8 cellular contexts compared by ENCODE assay signal in the genomic region with DNA sequence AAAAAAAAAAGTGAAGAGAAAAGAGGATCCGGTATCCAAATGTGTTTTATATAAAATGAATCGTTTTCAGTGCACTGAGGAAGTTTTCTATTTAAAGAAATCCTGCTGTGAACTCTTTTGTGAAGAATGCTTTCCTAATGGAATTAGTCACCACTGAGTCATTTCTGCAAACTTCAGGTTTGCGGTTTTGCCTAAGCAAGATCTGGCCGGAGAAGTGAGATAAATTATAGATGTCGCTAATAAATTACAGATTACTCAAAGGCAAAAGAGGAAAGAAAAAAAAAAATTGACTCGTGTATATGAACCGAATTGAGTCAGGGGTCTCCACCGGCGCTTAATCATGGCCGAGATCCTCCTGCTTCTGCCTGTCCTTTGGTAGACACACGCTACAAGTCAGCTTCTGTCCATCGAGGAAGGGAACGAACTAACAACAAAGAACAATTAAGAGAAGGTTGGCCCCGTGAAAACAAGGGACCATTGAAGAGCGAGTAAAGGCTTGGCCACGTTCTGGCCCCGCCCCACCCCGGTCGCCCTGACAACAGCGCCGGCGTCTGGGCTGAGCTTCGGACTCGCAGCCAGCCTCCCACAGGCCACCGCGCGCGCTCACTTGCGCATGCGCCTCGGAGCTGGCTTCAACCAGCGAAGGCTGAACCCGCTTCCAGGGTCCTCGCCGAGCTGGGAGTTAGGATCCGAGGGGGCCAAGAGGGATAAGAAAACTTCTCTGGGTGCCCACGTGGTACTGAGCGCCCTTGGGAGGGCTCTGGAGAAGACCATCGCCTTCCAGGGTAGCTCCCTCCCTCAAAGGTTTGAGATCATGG.
DNase-seq lines count a peak whose midpoint lies in the region; ATAC-seq and TF ChIP-seq lines count a peak whose summit lies in the region.

No MANE protein-coding gene starts in this region.

- no peaks in the 10 kb centered on the region for H3K27me3 ChIP-seq in OCI-LY3 (ENCODE audit: low read depth, low read length)

- peaks cover 25% of the 10 kb centered on the region for H3K4me1 ChIP-seq in OCI-LY3 (ENCODE audit: low read length)

- H3K9me3 ChIP-seq in OCI-LY3 (ENCODE audit: insufficient read depth, low read length): no peaks in the 10 kb centered on the region

- no peaks in the 10 kb centered on the region for H3K79me2 ChIP-seq in OCI-LY3 (ENCODE audit: low read length)

- peak; percentile 94 for ATAC-seq in GM21515 (IDR thresholded peaks at IDR 0.05; ENCODE audit: unreplicated experiment)

- peak overlapping the region; percentile 93 for H3K9ac ChIP-seq in OCI-LY3 (ENCODE audit: low read length)

- H3K4me3 ChIP-seq in OCI-LY3 (ENCODE audit: low read length) (peak overlapping the region; percentile 96), epithelial cell of esophagus (ENCODE audit: low read length) (peak overlapping the region; percentile 88)

- no peak for TF ChIP-seq CTCF in OCI-LY3 (IDR thresholded peaks at IDR 0.05; ENCODE audit: low read depth, low read length)
- no peak for TF ChIP-seq CTCF in epithelial cell of esophagus (IDR thresholded peaks at IDR 0.05; ENCODE audit: insufficient read depth, low read depth, low read length, missing control alignments)

- H4K20me1 ChIP-seq in OCI-LY3 (ENCODE audit: insufficient read depth, low read length): no peaks in the 10 kb centered on the region

- DNase-seq in D341Med (ENCODE audit: low spot score): peak; percentile 99
- DNase-seq in HuH-7.5 (ENCODE audit: low spot score): peak; percentile 94
- peak; percentile 86 for DNase-seq in activated T-cell treated with anti-CD3 and anti-CD28 coated beads for 4 hours
- peak; percentile 93 for DNase-seq in epithelial cell of esophagus (ENCODE audit: low read depth)
- DNase-seq in middle frontal gyrus (ENCODE audit: extremely low spot score, low spot score): peak; percentile 96
- DNase-seq in stimulated activated CD8-positive, alpha-beta memory T cell treated with anti-CD3 and anti-CD28 coated beads, Interleukin-2, amount 100 ng/mL, for 1 hour (ENCODE audit: low read depth in 2 of 2): peak; percentile 89 to 92

- H3K36me3 ChIP-seq in OCI-LY3 (replicated peaks; ENCODE audit: low read depth, low read length): no peaks in the 10 kb centered on the region

- peak overlapping the region; percentile 82 for H3K27ac ChIP-seq in OCI-LY3 (ENCODE audit: low read length)

- peak overlapping the region; percentile 96 for H2AFZ ChIP-seq in OCI-LY3 (ENCODE audit: low read depth, low read length)

- peak overlapping the region; percentile 99 for H3K4me2 ChIP-seq in OCI-LY3 (ENCODE audit: low read length)

Comparison
In these comparisons a context has a peak if more than half of its experiments do, and no peak if none do; other contexts are left out.
1. Peak in every context shown above with its lines: DNase-seq, ATAC-seq, H3K4me3 ChIP-seq and H3K27ac ChIP-seq.